16 cellular contexts compared by ENCODE assay signal in the genomic region with DNA sequence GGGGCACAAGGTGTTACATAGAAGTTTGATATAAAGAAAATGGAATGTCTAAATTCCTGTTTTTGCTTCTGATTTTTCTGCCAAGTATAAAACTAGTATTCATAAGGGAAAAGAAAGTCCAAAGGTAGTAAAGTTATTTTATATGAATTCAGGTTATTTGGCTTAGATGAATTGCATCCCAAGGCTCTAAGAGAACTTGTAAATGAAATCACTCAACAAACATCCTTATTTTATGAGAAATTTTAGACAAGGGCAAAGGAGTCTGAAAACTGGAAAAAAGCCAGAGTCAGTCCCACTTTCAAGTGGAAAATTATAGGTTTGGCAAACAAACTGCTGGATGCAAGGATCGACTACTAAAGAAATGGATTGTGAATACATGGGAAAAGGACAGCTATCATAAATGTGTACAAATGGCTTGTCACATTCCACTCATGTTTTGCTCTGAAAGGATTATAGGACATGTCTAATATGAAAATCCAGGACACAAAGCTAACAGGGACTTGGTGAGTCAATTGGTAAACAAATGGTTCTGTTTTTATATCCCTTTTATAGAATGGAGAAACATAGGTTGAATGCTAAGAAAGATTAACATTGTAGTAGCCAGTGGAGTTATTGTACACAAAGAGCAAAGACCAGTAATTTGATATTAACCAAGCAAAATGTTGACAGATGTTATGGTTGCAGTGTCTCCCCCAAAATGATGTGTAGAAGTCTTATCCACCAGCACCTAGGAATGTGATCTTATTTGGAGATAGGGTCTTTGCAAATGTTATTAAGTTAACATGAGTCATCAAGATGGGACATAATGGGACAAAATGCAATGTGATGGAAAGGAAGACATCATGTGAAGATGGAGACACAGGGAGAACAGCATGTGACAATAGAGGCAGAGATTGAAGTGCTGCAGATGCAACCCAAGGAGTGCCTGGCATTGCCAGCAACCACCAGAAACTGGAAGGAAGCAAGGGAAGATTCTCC.
A peak's percentile ranks its signal among the peaks of the same experiment; 100 is the strongest.
DNase-seq lines count a peak whose midpoint lies in the region; ATAC-seq and TF ChIP-seq lines count a peak whose summit lies in the region.
"Had no signal": no experiment of that assay in that cellular context is flagged by ENCODE, and none has a peak within 500 bp of the region (broad histone marks: within the 10 kb centered on the region; RNA-seq: fewer than 3 reads in every experiment).

No MANE protein-coding gene starts in this region.

- no peak overlapping the region for H2AFZ ChIP-seq in PC-3 (ENCODE audit: low read length)

- 0 out of 2 replicates have a peak, but pooled peaks cover 6% of the 10 kb centered on the region for H3K9me3 ChIP-seq in PC-3 (ENCODE audit: low read length)
- H3K9me3 ChIP-seq in Caco-2, result no peaks in the 10 kb centered on the region

- no peak overlapping the region for H3K27ac Mint-ChIP-seq in Caco-2 (ENCODE audit: unreplicated experiment)
- no peak overlapping the region for H3K27ac Mint-ChIP-seq in activated naive CD8-positive, alpha-beta T cell treated with anti-CD3 and anti-CD28 coated beads for 36 hours

- no peaks in the 10 kb centered on the region for H3K9me3 Mint-ChIP-seq in Caco-2 (ENCODE audit: unreplicated experiment)
- H3K9me3 Mint-ChIP-seq in activated naive CD8-positive, alpha-beta T cell treated with anti-CD3 and anti-CD28 coated beads for 36 hours, result no peaks in the 10 kb centered on the region

- no peaks in the 10 kb centered on the region for H3K9me2 ChIP-seq in PC-3 (replicated peaks; ENCODE audit: low read length)

- POLR2A ChIA-PET in PC-3 (lab: Charles Lee; ENCODE audit: unreplicated experiment), result no interaction called here
- POLR2A ChIA-PET in Caco-2 (lab: Charles Lee), result no interaction called here

- no peaks in the 10 kb centered on the region for H3F3A ChIP-seq in PC-3 (ENCODE audit: low read length, unreplicated experiment)

- DNase-seq in NCI-H2196 (lab: John Stamatoyannopoulos, UW; ENCODE audit: unreplicated experiment), result peak; percentile 4
- DNase-seq in NCI-H2196 treated with DMSO at 0.1 percent for 48 hours (lab: John Stamatoyannopoulos, UW; ENCODE audit: unreplicated experiment), result no peak
- peak; percentile 3 for DNase-seq in NCI-H1417 treated with DMSO at 0.1 percent for 48 hours (lab: John Stamatoyannopoulos, UW)
- peak; percentile 79 for DNase-seq in PC-3
- DNase-seq in occipital lobe (lab: John Stamatoyannopoulos, UW), result no peak
- no peak for DNase-seq in Caco-2
- DNase-seq in activated naive CD8-positive, alpha-beta T cell treated with anti-CD3 and anti-CD28 coated beads for 36 hours, result no peak
- no peak for DNase-seq in caudate nucleus (lab: John Stamatoyannopoulos, UW)
- DNase-seq: AML-193, MM.1S, NCI-H1436, NCI-H2081 treated with DMSO at 0.1 percent for 48 hours, NCI-H524, T-helper 1 cell had no signal

- H3K27me3 ChIP-seq in PC-3 (ENCODE audit: low read length) (no peaks in the 10 kb centered on the region), Caco-2 (replicated peaks; ENCODE audit: control insufficient read depth, insufficient read depth, low read length) (no peaks in the 10 kb centered on the region)

- H3K27ac ChIP-seq in PC-3 (ENCODE audit: low read length) (peak overlapping the region; percentile 84), caudate nucleus (ENCODE audit: low read depth, low read length) (no peak overlapping the region)
- H3K27ac ChIP-seq: KMS-11, SK-N-MC had no signal

- H3K9ac ChIP-seq in PC-3 (ENCODE audit: low read length), result peak overlapping the region; percentile 38
- H3K9ac ChIP-seq: KMS-11 had no signal

- CTCF ChIA-PET in PC-3 (lab: Charles Lee), result no interaction called here
- CTCF ChIA-PET in Caco-2 (lab: Charles Lee), result no interaction called here

- H3K4me3 Mint-ChIP-seq in Caco-2 (ENCODE audit: unreplicated experiment), result no peak overlapping the region
- H3K4me3 Mint-ChIP-seq in activated naive CD8-positive, alpha-beta T cell treated with anti-CD3 and anti-CD28 coated beads for 36 hours, result no peak overlapping the region

- H3K36me3 ChIP-seq in PC-3 (ENCODE audit: low read depth, low read length) (peaks cover 8% of the 10 kb centered on the region; the same call in 1 of the 2 replicates), Caco-2 (ENCODE audit: control insufficient read depth, insufficient read depth, low read length) (no peaks in the 10 kb centered on the region)

- peak; percentile 88 for ATAC-seq in PC-3

- H3K27me3 Mint-ChIP-seq in Caco-2 (ENCODE audit: insufficient read depth, unreplicated experiment), result no peaks in the 10 kb centered on the region
- H3K27me3 Mint-ChIP-seq in activated naive CD8-positive, alpha-beta T cell treated with anti-CD3 and anti-CD28 coated beads for 36 hours, result no peaks in the 10 kb centered on the region

- H4K20me1 ChIP-seq in PC-3 (ENCODE audit: low read length), result no peaks in the 10 kb centered on the region

- peak overlapping the region; percentile 56 for H3K4me2 ChIP-seq in PC-3 (ENCODE audit: low read length)
- H3K4me2 ChIP-seq: KMS-11 had no signal

- BruUV-seq in PC-3 (replicated peaks; lab: Mats Ljungman, UMichigan) (no TSS peak), Caco-2 (replicated peaks; lab: Mats Ljungman, UMichigan) (no TSS peak)

- intact Hi-C loops in PC-3 (cut with micrococcal nuclease) (loop anchor here (1.0 to 5.0 kb wide), 8 partner anchors 44 to 494 kb away; partner anchors contain the start of gene TLE1), Caco-2 (cut with micrococcal nuclease; ENCODE audit: unreplicated experiment) (no loop called here)

- no peak for TF ChIP-seq CTCF in PC-3 (conservative IDR thresholded peaks at IDR 0.05; ENCODE audit: low read depth, low read length)
- TF ChIP-seq CTCF in Caco-2 (IDR thresholded peaks at IDR 0.05; ENCODE audit: insufficient read depth in 1 of 2, low read depth in 1 of 2, low read length in 1 of 2, severe bottlenecking in 1 of 2, unreplicated experiment in 1 of 2), result no peak

- H3K36me3 Mint-ChIP-seq in Caco-2 (ENCODE audit: insufficient read depth, unreplicated experiment), result no peaks in the 10 kb centered on the region
- H3K36me3 Mint-ChIP-seq in activated naive CD8-positive, alpha-beta T cell treated with anti-CD3 and anti-CD28 coated beads for 36 hours, result no peaks in the 10 kb centered on the region

- H3K4me1 Mint-ChIP-seq in Caco-2 (ENCODE audit: low read depth, unreplicated experiment), result no peaks in the 10 kb centered on the region
- H3K4me1 Mint-ChIP-seq in activated naive CD8-positive, alpha-beta T cell treated with anti-CD3 and anti-CD28 coated beads for 36 hours, result no peaks in the 10 kb centered on the region

- H3K4me3 ChIP-seq in PC-3 (ENCODE audit: low read length) (no peak overlapping the region), Caco-2 (ENCODE audit: low read depth, low read length) (no peak overlapping the region)
- H3K4me3 ChIP-seq: SK-N-MC had no signal

- peaks cover 25% of the 10 kb centered on the region for H3K4me1 ChIP-seq in PC-3 (ENCODE audit: insufficient read depth, low read length)
- no peaks in the 10 kb centered on the region for H3K4me1 ChIP-seq in Caco-2

- no peaks in the 10 kb centered on the region for H3K79me2 ChIP-seq in PC-3 (ENCODE audit: low read length)

Comparison
In these comparisons a context has a peak if more than half of its experiments do, and no peak if none do; other contexts are left out.
1. DNase-seq: peak in NCI-H2196 (single experiment), NCI-H1417 treated with DMSO at 0.1 percent for 48 hours (single experiment) and PC-3 (single experiment); none in NCI-H2196 treated with DMSO at 0.1 percent for 48 hours (single experiment), occipital lobe (single experiment), Caco-2 (0 of 2), activated naive CD8-positive, alpha-beta T cell treated with anti-CD3 and anti-CD28 coated beads for 36 hours (single experiment) and caudate nucleus (0 of 61).